7 cellular contexts compared by ENCODE assay signal in genomic region chr13:40983269-40983668, GRCh38. TPM values are rescaled to one million over a fixed set of nuclear protein-coding genes. Genes with fewer than 3 reads are reported as not detected.
DNase-seq lines count a peak whose midpoint lies in the region; ATAC-seq and TF ChIP-seq lines count a peak whose summit lies in the region.

No MANE protein-coding gene starts in this region.

- peak overlapping the region; percentile 94 for H3K4me2 ChIP-seq in Loucy (ENCODE audit: low read depth, low read length, poor library complexity, severe bottlenecking)

- ATAC-seq in stimulated activated naive CD8-positive, alpha-beta T cell treated with anti-CD3 and anti-CD28 coated beads, Interleukin-15, amount 100 ng/mL, for 72 hours, result no peak
- ATAC-seq in HG03521 (IDR thresholded peaks at IDR 0.05; ENCODE audit: unreplicated experiment) (no peak), aorta (ENCODE audit: low FRiP score) (no peak)

- H3K4me3 ChIP-seq in Loucy (ENCODE audit: low read length, poor library complexity, severe bottlenecking) (peak overlapping the region; percentile 79), adipocyte (ENCODE audit: low read length) (peak overlapping the region; percentile 9), aorta (ENCODE audit: low read length in 2 of 2) (no peak overlapping the region)

- H3K4me1 Mint-ChIP-seq in immature natural killer cell, result peaks cover 77 to 94% of the 10 kb centered on the region in 2 donors
- peaks cover 38% of the 10 kb centered on the region for H3K4me1 Mint-ChIP-seq in stimulated activated naive CD8-positive, alpha-beta T cell treated with anti-CD3 and anti-CD28 coated beads, Interleukin-15, amount 100 ng/mL, for 72 hours

- WGBS in aorta, 2 donors, result 26 to 32% methylated on average over 2 of the region's 2 CpGs

- peak overlapping the region; percentile 94 to 99 (median 97) for H3K27ac Mint-ChIP-seq in immature natural killer cell
- peak overlapping the region; percentile 100 for H3K27ac Mint-ChIP-seq in stimulated activated naive CD8-positive, alpha-beta T cell treated with anti-CD3 and anti-CD28 coated beads, Interleukin-15, amount 100 ng/mL, for 72 hours

- H3K27me3 Mint-ChIP-seq in immature natural killer cell (ENCODE audit: low read depth in 3 of 3), result peaks cover 2 to 8% (median 4%) of the 10 kb centered on the region in 3 donors
- H3K27me3 Mint-ChIP-seq in stimulated activated naive CD8-positive, alpha-beta T cell treated with anti-CD3 and anti-CD28 coated beads, Interleukin-15, amount 100 ng/mL, for 72 hours, result no peaks in the 10 kb centered on the region

- H3K79me2 ChIP-seq in Loucy (ENCODE audit: insufficient read depth, low read length), result peaks cover 98% of the 10 kb centered on the region

- H3K27ac ChIP-seq in aorta (ENCODE audit: low read depth in 1 of 2, low read length in 2 of 2), result no peak overlapping the region

- TF ChIP-seq CTCF in Loucy (conservative IDR thresholded peaks at IDR 0.05; ENCODE audit: low read length), result no peak

- DNase-seq in adipocyte (ENCODE audit: low read depth) (no peak), immature natural killer cell (no peak), aorta (no peak), GDM1 (lab: John Stamatoyannopoulos, UW) (no peak)
- no peak for DNase-seq in stimulated activated naive CD8-positive, alpha-beta T cell treated with anti-CD3 and anti-CD28 coated beads, Interleukin-15, amount 100 ng/mL, for 72 hours

- H3K27me3 ChIP-seq in Loucy (ENCODE audit: insufficient read depth, low read length, poor library complexity, severe bottlenecking) (no peaks in the 10 kb centered on the region), adipocyte (replicated peaks; ENCODE audit: control insufficient read depth, insufficient read depth, low read length) (no peaks in the 10 kb centered on the region), aorta (ENCODE audit: control insufficient read depth in 1 of 2, insufficient read depth in 2 of 2, low read length in 1 of 2) (no peaks in the 10 kb centered on the region)

- intact Hi-C loops in aorta (cut with DNase I), result loop anchor here in 1 of 2 donors (10.0 kb wide), 2 partner anchors 58 to 72 kb away; no protein-coding TSS in a partner anchor

- peaks cover 0 to 5% (median 3%) of the 10 kb centered on the region in 3 donors for H3K36me3 Mint-ChIP-seq in immature natural killer cell

- peaks cover 91% of the 10 kb centered on the region for H4K20me1 ChIP-seq in Loucy (ENCODE audit: insufficient read depth, low read length, poor library complexity, severe bottlenecking)

- H3K4me1 ChIP-seq in Loucy (ENCODE audit: insufficient read depth, low read length, poor library complexity, severe bottlenecking), result peaks cover 71% of the 10 kb centered on the region
- peaks cover 39% of the 10 kb centered on the region for H3K4me1 ChIP-seq in adipocyte (ENCODE audit: control insufficient read depth, insufficient read depth, low read length)
- peaks cover 2 to 4% of the 10 kb centered on the region in 2 donors for H3K4me1 ChIP-seq in aorta (ENCODE audit: control insufficient read depth in 1 of 2, insufficient read depth in 2 of 2, low read length in 2 of 2)

- H2AFZ ChIP-seq in Loucy (ENCODE audit: low read length), result no peak overlapping the region

- no peaks in the 10 kb centered on the region for H3K9me2 ChIP-seq in Loucy (replicated peaks; ENCODE audit: low read depth, low read length)

- H3K9me3 Mint-ChIP-seq in immature natural killer cell, result no peaks in the 10 kb centered on the region
- no peaks in the 10 kb centered on the region for H3K9me3 Mint-ChIP-seq in stimulated activated naive CD8-positive, alpha-beta T cell treated with anti-CD3 and anti-CD28 coated beads, Interleukin-15, amount 100 ng/mL, for 72 hours

- peak overlapping the region; percentile 88 to 93 (median 90) for H3K4me3 Mint-ChIP-seq in immature natural killer cell
- peak overlapping the region; percentile 92 to 98 for H3K4me3 Mint-ChIP-seq in stimulated activated naive CD8-positive, alpha-beta T cell treated with anti-CD3 and anti-CD28 coated beads, Interleukin-15, amount 100 ng/mL, for 72 hours

- H3K9ac ChIP-seq in Loucy (ENCODE audit: low read depth, low read length, poor library complexity, severe bottlenecking) (peak overlapping the region; percentile 81), adipocyte (ENCODE audit: low read length) (no peak overlapping the region)

- H3K36me3 ChIP-seq in Loucy (ENCODE audit: insufficient read depth, low read length), result peaks cover 42% of the 10 kb centered on the region
- H3K36me3 ChIP-seq in adipocyte (ENCODE audit: control insufficient read depth, insufficient read depth, low read length, severe bottlenecking), result peaks cover 23% of the 10 kb centered on the region
- no peaks in the 10 kb centered on the region for H3K36me3 ChIP-seq in aorta (ENCODE audit: control insufficient read depth in 1 of 2, insufficient read depth in 2 of 2, low read length in 1 of 2)

- H3K9me3 ChIP-seq in Loucy (ENCODE audit: insufficient read depth, low read depth, low read length) (no peaks in the 10 kb centered on the region), adipocyte (ENCODE audit: control insufficient read depth, low read length) (no peaks in the 10 kb centered on the region), aorta (ENCODE audit: control insufficient read depth, low read length) (no peaks in the 10 kb centered on the region)

- H3F3A ChIP-seq in Loucy (ENCODE audit: low read depth), result peaks cover 19% of the 10 kb centered on the region

RNA-seq across cellular contexts. Expression of gene ELF1, which starts 35.8 kb away (rescaled TPM):
- polyA plus RNA-seq in immature natural killer cell (100 to 1,000 TPM in 1 of 3 donors, 10 to 100 TPM in 2; 76.8 to 128 (median 92.9) TPM), aorta (10 to 100 TPM; 23.0 to 23.7 TPM)
- total RNA-seq in aorta, result 10 to 100 TPM; 71.6 to 77.0 TPM

Comparison
In these comparisons a context has a peak if more than half of its experiments do, and no peak if none do; other contexts are left out.
1. H3K4me3 ChIP-seq: peak in Loucy (single experiment) and adipocyte (single experiment); none in aorta (0 of 2).